14 cellular contexts compared by ENCODE assay signal in the genomic region with DNA sequence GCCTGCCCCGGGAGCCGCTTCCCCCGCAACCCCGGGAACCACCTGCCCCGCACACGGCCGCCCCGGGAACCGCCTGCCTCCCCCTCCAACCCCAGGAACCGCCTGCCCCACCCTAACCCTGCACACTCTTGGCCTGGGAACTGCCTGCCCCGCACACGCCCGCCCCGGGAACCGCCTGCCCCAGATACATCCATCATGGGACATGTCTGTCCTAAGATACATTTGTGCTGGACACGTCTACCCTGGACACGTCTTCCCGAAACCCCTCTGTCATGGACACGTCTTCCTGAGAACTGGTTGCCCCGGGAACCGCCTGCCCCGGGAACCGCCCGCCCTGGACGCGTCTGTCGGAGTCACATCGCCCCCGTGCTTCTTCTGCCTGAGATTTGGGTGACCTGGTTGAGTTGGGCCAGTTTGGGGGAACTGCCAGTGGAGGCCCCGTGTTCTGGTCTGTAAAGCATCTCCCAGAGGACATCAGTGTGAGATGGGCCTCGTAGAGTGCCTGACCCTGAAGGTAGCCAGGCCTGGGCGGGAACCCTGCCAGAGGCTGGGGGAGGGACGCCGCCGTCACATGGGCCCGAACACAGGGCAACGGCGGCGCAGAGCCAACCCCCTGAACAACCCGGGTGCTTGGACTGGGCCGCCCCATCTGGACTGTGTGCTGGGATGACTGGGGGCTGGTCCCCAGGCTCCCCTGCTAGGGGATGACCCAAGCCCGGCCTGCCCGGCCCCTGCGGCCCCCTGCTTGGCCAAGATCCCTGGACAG. TPM values are rescaled to one million over a fixed set of nuclear protein-coding genes. Genes with fewer than 3 reads are reported as not detected.
DNase-seq lines count a peak whose midpoint lies in the region; ATAC-seq and TF ChIP-seq lines count a peak whose summit lies in the region.
"Had no signal": no experiment of that assay in that cellular context is flagged by ENCODE, and none has a peak within 500 bp of the region (broad histone marks: within the 10 kb centered on the region; RNA-seq: fewer than 3 reads in every experiment).

No MANE protein-coding gene starts in this region.

- H3K4me1 Mint-ChIP-seq in WTC11, result peaks cover 4% of the 10 kb centered on the region
- peaks cover 9% of the 10 kb centered on the region for H3K4me1 Mint-ChIP-seq in mesothelial cell of epicardium

- H3K36me3 Mint-ChIP-seq in WTC11 (peaks cover 3% of the 10 kb centered on the region; the same call in 1 of the 2 replicates), mesothelial cell of epicardium (peaks cover 6% of the 10 kb centered on the region)

- TF ChIP-seq CTCF in WTC11 (IDR thresholded peaks at IDR 0.05) (no peak), mesothelial cell of epicardium (IDR thresholded peaks at IDR 0.05; ENCODE audit: unreplicated experiment) (no peak)

- DNase-seq in Caki2 (ENCODE audit: low read depth) (peak; percentile 37), WTC11 (ENCODE audit: low spot score) (no peak), mesothelial cell of epicardium (ENCODE audit: low spot score in 2 of 2, unreplicated experiment in 2 of 2) (no peak), NOMO-1 treated with dmso at 0.1 percent for 144 hours (lab: John Stamatoyannopoulos, UW; ENCODE audit: unreplicated experiment) (no peak), NCI-H1105 (lab: John Stamatoyannopoulos, UW) (no peak)
- no peak for DNase-seq in activated CD4-positive, alpha-beta T cell treated with anti-CD3 and anti-CD28 coated beads for 1 hour
- DNase-seq: activated CD4-positive, CD25-positive, alpha-beta regulatory T cell; cerebellar nuclear complex; retina; stimulated activated CD4-positive, alpha-beta T cell treated with anti-CD3 and anti-CD28 coated beads, Interleukin-2, amount 100 ng/mL, for 48 hours; stimulated activated naive CD4-positive, alpha-beta T cell treated with Interleukin-2 at 50 U/mL for 16 hours had no signal

- CTCF ChIA-PET in WTC11 (lab: Charles Lee), result interaction anchor here (1.1 kb wide), 1 partner anchor 24 kb away, joined by 4 read pairs; no protein-coding TSS in a partner anchor

- no peak for ATAC-seq in WTC11

- in situ Hi-C loops in Caki2 (cut with HindIII; ENCODE audit: low pct_unique_long_range_greater_than_20kb, low sequenced_read_pairs), result no loop called here

- POLR2A ChIA-PET in WTC11 (lab: Charles Lee), result no interaction called here

- H3K27me3 Mint-ChIP-seq in WTC11 (ENCODE audit: low read depth), result peaks cover 17% of the 10 kb centered on the region
- peaks cover 7% of the 10 kb centered on the region for H3K27me3 Mint-ChIP-seq in mesothelial cell of epicardium (ENCODE audit: low read depth)

- H3K27ac Mint-ChIP-seq in WTC11, result peak overlapping the region; percentile 19; the same call in 1 of the 2 replicates
- peak overlapping the region; percentile 82 for H3K27ac Mint-ChIP-seq in mesothelial cell of epicardium
- H3K27ac Mint-ChIP-seq: B cell had no signal

- no peak overlapping the region for H3K4me3 Mint-ChIP-seq in WTC11
- H3K4me3 Mint-ChIP-seq in mesothelial cell of epicardium, result peak overlapping the region; percentile 45
- H3K4me3 Mint-ChIP-seq: B cell had no signal

- peaks cover 3% of the 10 kb centered on the region for H3K9me3 Mint-ChIP-seq in WTC11
- H3K9me3 Mint-ChIP-seq in mesothelial cell of epicardium, result peaks cover 3% of the 10 kb centered on the region

TF ChIP-seq in WTC11, 78 proteins besides CTCF, POLR2A, EP300 and RAD21 (continues in another document):
- TF ChIP-seq GRHL2 (CRISPR knock-in tag; IDR thresholded peaks at IDR 0.05; ENCODE audit: insufficient replicate concordance, severe bottlenecking), result no peak
- TF ChIP-seq RELA (CRISPR knock-in tag; IDR thresholded peaks at IDR 0.05; ENCODE audit: borderline replicate concordance), result no peak
- TF ChIP-seq, protein P1, sequence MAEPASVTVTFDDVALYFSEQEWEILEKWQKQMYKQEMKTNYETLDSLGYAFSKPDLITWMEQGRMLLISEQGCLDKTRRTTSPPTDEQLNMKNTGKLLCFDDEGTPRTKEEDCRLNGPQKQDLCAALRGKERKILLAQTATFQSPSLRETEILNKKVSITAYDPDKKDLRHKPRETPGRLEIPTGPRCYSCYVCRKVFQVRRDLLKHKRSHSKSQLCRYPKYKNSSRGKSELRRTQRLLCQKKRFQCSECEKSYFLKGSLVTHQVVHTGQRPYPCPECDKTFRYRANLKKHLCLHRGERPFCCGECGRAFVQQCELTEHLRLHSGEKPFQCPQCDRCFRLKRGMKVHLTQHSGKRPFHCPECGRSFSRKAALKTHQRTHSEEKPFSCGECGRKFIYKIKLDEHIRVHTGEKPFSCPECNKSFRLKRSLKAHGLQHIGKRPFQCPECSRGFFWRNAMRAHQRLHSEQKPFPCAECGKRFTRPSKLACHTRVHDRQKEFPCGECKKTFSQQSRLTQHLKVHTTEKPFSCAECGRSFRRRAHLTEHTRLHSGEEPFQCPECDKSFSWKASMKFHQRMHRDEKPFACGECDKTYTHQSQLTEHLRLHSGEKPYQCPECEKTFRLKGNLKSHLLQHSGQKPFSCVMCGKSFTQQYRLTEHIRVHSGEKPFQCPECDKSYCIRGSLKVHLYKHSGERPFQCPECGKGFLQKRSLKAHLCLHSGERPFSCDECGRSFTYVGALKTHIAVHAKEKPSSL (CRISPR knock-in tag; conservative IDR thresholded peaks at IDR 0.05), result no peak
- TF ChIP-seq JAZF1 (CRISPR knock-in tag; IDR thresholded peaks at IDR 0.05), result no peak
- TF ChIP-seq, protein P2, sequence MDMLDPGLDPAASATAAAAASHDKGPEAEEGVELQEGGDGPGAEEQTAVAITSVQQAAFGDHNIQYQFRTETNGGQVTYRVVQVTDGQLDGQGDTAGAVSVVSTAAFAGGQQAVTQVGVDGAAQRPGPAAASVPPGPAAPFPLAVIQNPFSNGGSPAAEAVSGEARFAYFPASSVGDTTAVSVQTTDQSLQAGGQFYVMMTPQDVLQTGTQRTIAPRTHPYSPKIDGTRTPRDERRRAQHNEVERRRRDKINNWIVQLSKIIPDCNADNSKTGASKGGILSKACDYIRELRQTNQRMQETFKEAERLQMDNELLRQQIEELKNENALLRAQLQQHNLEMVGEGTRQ (CRISPR knock-in tag; IDR thresholded peaks at IDR 0.05), result no peak
- TF ChIP-seq, protein P3, sequence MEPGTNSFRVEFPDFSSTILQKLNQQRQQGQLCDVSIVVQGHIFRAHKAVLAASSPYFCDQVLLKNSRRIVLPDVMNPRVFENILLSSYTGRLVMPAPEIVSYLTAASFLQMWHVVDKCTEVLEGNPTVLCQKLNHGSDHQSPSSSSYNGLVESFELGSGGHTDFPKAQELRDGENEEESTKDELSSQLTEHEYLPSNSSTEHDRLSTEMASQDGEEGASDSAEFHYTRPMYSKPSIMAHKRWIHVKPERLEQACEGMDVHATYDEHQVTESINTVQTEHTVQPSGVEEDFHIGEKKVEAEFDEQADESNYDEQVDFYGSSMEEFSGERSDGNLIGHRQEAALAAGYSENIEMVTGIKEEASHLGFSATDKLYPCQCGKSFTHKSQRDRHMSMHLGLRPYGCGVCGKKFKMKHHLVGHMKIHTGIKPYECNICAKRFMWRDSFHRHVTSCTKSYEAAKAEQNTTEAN (CRISPR knock-in tag; IDR thresholded peaks at IDR 0.05), result no peak
- TF ChIP-seq, protein P4, sequence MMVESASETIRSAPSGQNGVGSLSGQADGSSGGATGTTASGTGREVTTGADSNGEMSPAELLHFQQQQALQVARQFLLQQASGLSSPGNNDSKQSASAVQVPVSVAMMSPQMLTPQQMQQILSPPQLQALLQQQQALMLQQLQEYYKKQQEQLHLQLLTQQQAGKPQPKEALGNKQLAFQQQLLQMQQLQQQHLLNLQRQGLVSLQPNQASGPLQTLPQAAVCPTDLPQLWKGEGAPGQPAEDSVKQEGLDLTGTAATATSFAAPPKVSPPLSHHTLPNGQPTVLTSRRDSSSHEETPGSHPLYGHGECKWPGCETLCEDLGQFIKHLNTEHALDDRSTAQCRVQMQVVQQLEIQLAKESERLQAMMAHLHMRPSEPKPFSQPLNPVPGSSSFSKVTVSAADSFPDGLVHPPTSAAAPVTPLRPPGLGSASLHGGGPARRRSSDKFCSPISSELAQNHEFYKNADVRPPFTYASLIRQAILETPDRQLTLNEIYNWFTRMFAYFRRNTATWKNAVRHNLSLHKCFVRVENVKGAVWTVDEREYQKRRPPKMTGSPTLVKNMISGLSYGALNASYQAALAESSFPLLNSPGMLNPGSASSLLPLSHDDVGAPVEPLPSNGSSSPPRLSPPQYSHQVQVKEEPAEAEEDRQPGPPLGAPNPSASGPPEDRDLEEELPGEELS (CRISPR knock-in tag; IDR thresholded peaks at IDR 0.05), result no peak
- no peak for TF ChIP-seq CREB1 (CRISPR knock-in tag; IDR thresholded peaks at IDR 0.05)
- no peak for TF ChIP-seq MXD4 (CRISPR knock-in tag; IDR thresholded peaks at IDR 0.05; ENCODE audit: borderline replicate concordance)

RNA-seq across cellular contexts. Expression of a gene that starts 3.6 kb away (rescaled TPM):
- total RNA-seq in Caki2 (2014; rRNA removed; shearing (Covaris generic); ENCODE audit: low replicate concordance), result 0.20 TPM in 1 of 2 replicates, not detected in the other
- not detected in 3 replicates for total RNA-seq in WTC11 (2021)
- 1.6 to 2.8 TPM (median 2.7 TPM) in 3 replicates for total RNA-seq in mesothelial cell of epicardium
- total RNA-seq: B cell, Daoy, glomerular endothelial cell had no signal

RNA-seq across cellular contexts. Expression of a gene that starts 12.0 kb away (rescaled TPM):
- 0.17 and 2.3 TPM in 2 replicates for total RNA-seq in Caki2 (2014; rRNA removed; shearing (Covaris generic); ENCODE audit: low replicate concordance)
- total RNA-seq in WTC11 (2021), result 2.9 to 3.4 TPM (median 3.0 TPM) in 3 replicates
- 33.6 to 36.0 TPM (median 34.4 TPM) in 3 replicates for total RNA-seq in mesothelial cell of epicardium

RNA-seq across cellular contexts. Expression of a gene that starts 17.9 kb away (rescaled TPM):
- total RNA-seq in Caki2 (2014; rRNA removed; shearing (Covaris generic); ENCODE audit: low replicate concordance), result 3.3 and 7.4 TPM in 2 replicates
- 46.2 to 66.9 TPM (median 47.2 TPM) in 3 replicates for total RNA-seq in WTC11 (2021)
- 44.7 to 49.8 TPM (median 47.0 TPM) in 3 replicates for total RNA-seq in mesothelial cell of epicardium

RNA-seq across cellular contexts. Expression of a gene that starts 19.2 kb away (rescaled TPM):
- 136 and 140 TPM in 2 replicates for total RNA-seq in Caki2 (2014; rRNA removed; shearing (Covaris generic); ENCODE audit: low replicate concordance)
- total RNA-seq in WTC11 (2021) (149 to 182 TPM (median 150 TPM) in 3 replicates), mesothelial cell of epicardium (69.3 to 73.1 TPM (median 69.8 TPM) in 3 replicates)

RNA-seq across cellular contexts. Expression of a gene that starts 21.6 kb away (rescaled TPM):
- total RNA-seq in Caki2 (2014; rRNA removed; shearing (Covaris generic); ENCODE audit: low replicate concordance), result 45.3 and 73.0 TPM in 2 replicates
- total RNA-seq in WTC11 (2021) (4.5 to 10.7 TPM (median 8.3 TPM) in 3 replicates), mesothelial cell of epicardium (87.7 to 92.1 TPM (median 92.0 TPM) in 3 replicates)
